In the genomic region with DNA sequence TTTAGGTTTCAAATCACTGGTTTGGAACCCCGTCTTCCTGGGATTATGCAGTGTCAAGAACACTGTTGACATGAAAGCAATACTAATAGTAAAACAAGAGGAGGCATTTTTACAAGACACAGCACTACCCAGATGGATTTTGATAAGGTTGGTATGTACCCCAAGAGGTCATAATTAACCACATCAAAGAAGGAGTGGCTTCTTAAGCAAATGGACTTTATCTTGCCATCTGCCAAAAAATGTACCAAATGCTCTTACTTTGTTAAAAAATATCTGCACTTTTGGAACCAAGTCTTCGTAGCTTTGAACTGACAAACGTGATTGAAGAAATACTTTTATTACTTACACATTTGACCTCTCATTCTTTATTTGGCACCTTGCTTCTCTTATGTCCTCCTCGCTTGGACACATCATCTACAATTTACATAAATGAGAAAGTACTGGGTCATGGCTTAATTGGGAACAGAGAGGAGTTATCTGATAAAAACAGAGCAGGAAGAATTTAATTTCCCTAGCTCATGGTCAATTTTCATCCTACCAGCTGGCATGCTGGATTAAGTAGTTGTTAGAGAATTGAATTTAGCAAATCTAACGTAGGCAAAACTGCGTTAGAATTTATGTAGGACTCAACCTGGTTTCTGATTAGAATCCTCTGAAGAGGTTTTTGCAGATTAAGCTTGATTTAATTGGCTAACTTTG, we compare ENCODE assay signal across 21 cellular contexts. TPM values are rescaled to one million over a fixed set of nuclear protein-coding genes. Genes with fewer than 3 reads are reported as not detected.
DNase-seq lines count a peak whose midpoint lies in the region; ATAC-seq, FAIRE-seq and TF ChIP-seq lines count a peak whose summit lies in the region.
"Had no signal": no experiment of that assay in that cellular context is flagged by ENCODE, and none has a peak within 500 bp of the region (broad histone marks: within the 10 kb centered on the region; RNA-seq: fewer than 3 reads in every experiment).

No MANE protein-coding gene starts in this region.

- H3K27me3 Mint-ChIP-seq in activated T-cell treated with anti-CD3 and anti-CD28 coated beads, Interleukin-2, amount 50 U/mL, for 4 hours (ENCODE audit: low read depth), result no peaks in the 10 kb centered on the region
- no peaks in the 10 kb centered on the region for H3K27me3 Mint-ChIP-seq in natural killer cell (ENCODE audit: low read depth in 2 of 2)
- H3K27me3 Mint-ChIP-seq: CD4-positive, CD25-positive, alpha-beta regulatory T cell had no signal

- WGBS in A549 (ENCODE audit: missing lambda C conversion rate), result 31% methylated on average over 6 of the region's 6 CpGs

- no peaks in the 10 kb centered on the region for H3K9me3 Mint-ChIP-seq in stimulated activated effector memory CD8-positive, alpha-beta T cell treated with anti-CD3 and anti-CD28 coated beads, Interleukin-12 subunit alpha, Interleukin-12 subunit beta, amount 100 ng/mL, for 72 hours
- no peaks in the 10 kb centered on the region for H3K9me3 Mint-ChIP-seq in activated T-cell treated with anti-CD3 and anti-CD28 coated beads, Interleukin-2, amount 50 U/mL, for 4 hours
- peaks cover 0 to 2% of the 10 kb centered on the region in 2 donors for H3K9me3 Mint-ChIP-seq in natural killer cell

- no peaks in the 10 kb centered on the region for H3K9me3 ChIP-seq in A549
- H3K9me3 ChIP-seq: BE2C had no signal

- TF ChIP-seq EP300 in A549 (IDR thresholded peaks at IDR 0.05), result no peak

- TF ChIP-seq CTCF in A549 (IDR thresholded peaks at IDR 0.05) (no peak), natural killer cell (IDR thresholded peaks at IDR 0.05) (no peak)

- ATAC-seq in A549, result no peak
- ATAC-seq in stimulated activated effector memory CD8-positive, alpha-beta T cell treated with anti-CD3 and anti-CD28 coated beads, Interleukin-12 subunit alpha, Interleukin-12 subunit beta, amount 100 ng/mL, for 72 hours, result no peak
- ATAC-seq in activated T-cell treated with anti-CD3 and anti-CD28 coated beads, Interleukin-2, amount 50 U/mL, for 4 hours, result no peak
- ATAC-seq in natural killer cell, result no peak

- intact Hi-C loops in natural killer cell (cut with micrococcal nuclease), result no loop called here

- H3K27ac Mint-ChIP-seq in stimulated activated effector memory CD8-positive, alpha-beta T cell treated with anti-CD3 and anti-CD28 coated beads, Interleukin-12 subunit alpha, Interleukin-12 subunit beta, amount 100 ng/mL, for 72 hours, result no peak overlapping the region
- no peak overlapping the region for H3K27ac Mint-ChIP-seq in natural killer cell
- H3K27ac Mint-ChIP-seq: CD4-positive, CD25-positive, alpha-beta regulatory T cell; HFFc6 had no signal

- no peak for TF ChIP-seq RAD21 in A549 (conservative IDR thresholded peaks at IDR 0.05 in 1 of 2, IDR thresholded peaks at IDR 0.05 in 1 of 2)

- no peak overlapping the region for H3K4me3 ChIP-seq in A549
- H3K4me3 ChIP-seq: PC-9 had no signal

- no peaks in the 10 kb centered on the region for H3K36me3 Mint-ChIP-seq in stimulated activated effector memory CD8-positive, alpha-beta T cell treated with anti-CD3 and anti-CD28 coated beads, Interleukin-12 subunit alpha, Interleukin-12 subunit beta, amount 100 ng/mL, for 72 hours
- H3K36me3 Mint-ChIP-seq in activated T-cell treated with anti-CD3 and anti-CD28 coated beads, Interleukin-2, amount 50 U/mL, for 4 hours (ENCODE audit: insufficient read depth), result no peaks in the 10 kb centered on the region
- no peaks in the 10 kb centered on the region for H3K36me3 Mint-ChIP-seq in natural killer cell
- H3K36me3 Mint-ChIP-seq: CD4-positive, CD25-positive, alpha-beta regulatory T cell had no signal

- H3K4me2 ChIP-seq in A549, result no peak overlapping the region
- H3K4me2 ChIP-seq: PC-9 had no signal

- no peaks in the 10 kb centered on the region for H3K4me1 Mint-ChIP-seq in stimulated activated effector memory CD8-positive, alpha-beta T cell treated with anti-CD3 and anti-CD28 coated beads, Interleukin-12 subunit alpha, Interleukin-12 subunit beta, amount 100 ng/mL, for 72 hours
- no peaks in the 10 kb centered on the region for H3K4me1 Mint-ChIP-seq in activated T-cell treated with anti-CD3 and anti-CD28 coated beads, Interleukin-2, amount 50 U/mL, for 4 hours (ENCODE audit: low read depth)
- H3K4me1 Mint-ChIP-seq in natural killer cell, result no peaks in the 10 kb centered on the region
- H3K4me1 Mint-ChIP-seq: CD4-positive, CD25-positive, alpha-beta regulatory T cell had no signal

- no peak overlapping the region for H3K4me3 Mint-ChIP-seq in stimulated activated effector memory CD8-positive, alpha-beta T cell treated with anti-CD3 and anti-CD28 coated beads, Interleukin-12 subunit alpha, Interleukin-12 subunit beta, amount 100 ng/mL, for 72 hours
- no peak overlapping the region for H3K4me3 Mint-ChIP-seq in activated T-cell treated with anti-CD3 and anti-CD28 coated beads, Interleukin-2, amount 50 U/mL, for 4 hours
- H3K4me3 Mint-ChIP-seq in natural killer cell, result no peak overlapping the region
- H3K4me3 Mint-ChIP-seq: HFFc6 had no signal

- CTCF ChIA-PET in A549 (lab: Yijun Ruan, JAX), result no interaction called here

- FAIRE-seq in A549 (lab: Jason Lieb, UNC), result peak; percentile 77
- FAIRE-seq: GM12891 had no signal

- DNase-seq in A549 (ENCODE audit: low read depth in 1 of 2, low spot score in 1 of 2) (no peak), HS-27A (ENCODE audit: low read depth) (peak; percentile 17), SK-N-DZ (ENCODE audit: low spot score) (peak; percentile 75), renal cortical epithelial cell (ENCODE audit: low read depth) (peak; percentile 4), natural killer cell (no peak)
- DNase-seq in stimulated activated effector memory CD8-positive, alpha-beta T cell treated with anti-CD3 and anti-CD28 coated beads, Interleukin-12 subunit alpha, Interleukin-12 subunit beta, amount 100 ng/mL, for 72 hours (ENCODE audit: low spot score in 2 of 2), result no peak
- DNase-seq in activated T-cell treated with anti-CD3 and anti-CD28 coated beads, Interleukin-2, amount 50 U/mL, for 4 hours, result no peak
- DNase-seq: BE2C; CD4-positive, CD25-positive, alpha-beta regulatory T cell; DMS79 treated with DMSO at 0.1 percent for 48 hours; H7; HFFc6; KBM-7; NCI-H1092 treated with DMSO at 0.1 percent for 48 hours; NCI-H1436 treated with DMSO at 0.1 percent for 48 hours; NCI-H2029; NCI-H226; SHP77 treated with DMSO at 0.1 percent for 48 hours had no signal

- TF ChIP-seq POLR2A in A549 (IDR thresholded peaks at IDR 0.05; ENCODE audit: low read length), result no peak

- no peaks in the 10 kb centered on the region for H3K4me1 ChIP-seq in A549
- H3K4me1 ChIP-seq: BE2C had no signal

- POLR2A ChIA-PET in A549 (lab: Yijun Ruan, JAX), result no interaction called here

- H3K27ac ChIP-seq in A549, result no peak overlapping the region
- H3K27ac ChIP-seq: PC-9, RWPE1 had no signal

TF ChIP-seq in A549, 52 proteins besides CTCF, POLR2A, EP300 and RAD21:
- TF ChIP-seq, protein P1, sequence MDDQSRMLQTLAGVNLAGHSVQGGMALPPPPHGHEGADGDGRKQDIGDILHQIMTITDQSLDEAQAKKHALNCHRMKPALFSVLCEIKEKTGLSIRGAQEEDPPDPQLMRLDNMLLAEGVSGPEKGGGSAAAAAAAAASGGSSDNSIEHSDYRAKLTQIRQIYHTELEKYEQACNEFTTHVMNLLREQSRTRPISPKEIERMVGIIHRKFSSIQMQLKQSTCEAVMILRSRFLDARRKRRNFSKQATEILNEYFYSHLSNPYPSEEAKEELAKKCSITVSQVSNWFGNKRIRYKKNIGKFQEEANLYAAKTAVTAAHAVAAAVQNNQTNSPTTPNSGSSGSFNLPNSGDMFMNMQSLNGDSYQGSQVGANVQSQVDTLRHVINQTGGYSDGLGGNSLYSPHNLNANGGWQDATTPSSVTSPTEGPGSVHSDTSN (IDR thresholded peaks at IDR 0.05), result no peak
- TF ChIP-seq, protein P2, sequence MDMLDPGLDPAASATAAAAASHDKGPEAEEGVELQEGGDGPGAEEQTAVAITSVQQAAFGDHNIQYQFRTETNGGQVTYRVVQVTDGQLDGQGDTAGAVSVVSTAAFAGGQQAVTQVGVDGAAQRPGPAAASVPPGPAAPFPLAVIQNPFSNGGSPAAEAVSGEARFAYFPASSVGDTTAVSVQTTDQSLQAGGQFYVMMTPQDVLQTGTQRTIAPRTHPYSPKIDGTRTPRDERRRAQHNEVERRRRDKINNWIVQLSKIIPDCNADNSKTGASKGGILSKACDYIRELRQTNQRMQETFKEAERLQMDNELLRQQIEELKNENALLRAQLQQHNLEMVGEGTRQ (IDR thresholded peaks at IDR 0.05), result no peak
- TF ChIP-seq CBX8 (IDR thresholded peaks at IDR 0.05), result no peak
- TF ChIP-seq PHF8 (IDR thresholded peaks at IDR 0.05; ENCODE audit: borderline replicate concordance, low read depth), result no peak

RNA-seq across cellular contexts. Expression of a gene that starts 54.5 kb away (rescaled TPM):
- polyA plus RNA-seq in A549 (2011; rRNA removed) (1.4 and 1.8 TPM in 2 replicates), A549 (2017; fragmentation: RNase III; extraction: RNeasy Plus Mini Kit Qiagen cat#74134 plus additional on column Dnase treatment) (1.1 to 1.5 TPM (median 1.4 TPM) in 3 replicates)
- polyA plus RNA-seq in A549 (2012; cell fraction: cytosol; rRNA removed), result 0.21 and 0.45 TPM in 2 replicates
- 0.10 and 0.45 TPM in 2 replicates for polyA plus RNA-seq in A549 (2012; cell fraction: nucleus; rRNA removed)
- polyA minus RNA-seq in A549 (2011; rRNA and poly(A)+ RNA removed), result 1.6 and 4.1 TPM in 2 replicates
- 1.2 and 3.7 TPM in 2 replicates for polyA plus RNA-seq in SK-N-DZ (2014; cell fraction: cytosol; rRNA removed)
- polyA plus RNA-seq in SK-N-DZ (2014; cell fraction: nucleus; rRNA removed), result 0.53 and 1.3 TPM in 2 replicates
- total RNA-seq in renal cortical epithelial cell (11.6 and 130 TPM in 2 replicates), natural killer cell (under 1 TPM in 2 of 3 donors, not detected in 1; 0.15 to 0.34 TPM)
- total RNA-seq in activated T-cell treated with anti-CD3 and anti-CD28 coated beads, Interleukin-2, amount 50 U/mL, for 4 hours, result not detected

Comparison
In these comparisons a context has a peak if more than half of its experiments do, and no peak if none do; other contexts are left out.
1. DNase-seq: peak in HS-27A (single experiment), SK-N-DZ (single experiment) and renal cortical epithelial cell (single experiment); none in A549 (0 of 2), stimulated activated effector memory CD8-positive, alpha-beta T cell treated with anti-CD3 and anti-CD28 coated beads, Interleukin-12 subunit alpha, Interleukin-12 subunit beta, amount 100 ng/mL, for 72 hours (0 of 2), activated T-cell treated with anti-CD3 and anti-CD28 coated beads, Interleukin-2, amount 50 U/mL, for 4 hours (single experiment) and natural killer cell (single experiment).